In genomic region chr1:240254778-240255291, GRCh38 we compare ENCODE assay signal across 22 cellular contexts.
"Had no signal": no experiment of that assay in that cellular context is flagged by ENCODE, and none has a peak within 500 bp of the region (broad histone marks: within the 10 kb centered on the region; RNA-seq: fewer than 3 reads in every experiment).

No MANE protein-coding gene starts in this region.

- H2AFZ ChIP-seq: parathyroid adenoma had no signal

- ATAC-seq: activated T-cell treated with anti-CD3 and anti-CD28 coated beads, Interleukin-2, amount 50 U/mL, for 72 hours; left ventricle myocardium superior; naive thymus-derived CD8-positive, alpha-beta T cell had no signal

- H3K36me3 ChIP-seq: cardiac muscle cell, colonic mucosa, neutrophil, tibial artery, uterus had no signal

- H3K27me3 ChIP-seq: cardiac muscle cell, colonic mucosa, neutrophil, tibial artery, uterus had no signal

- H3K4me1 Mint-ChIP-seq: memory B cell; naive thymus-derived CD8-positive, alpha-beta T cell had no signal

- H3K9me3 ChIP-seq: colonic mucosa, neutrophil, uterus had no signal

- H3K79me2 ChIP-seq: parathyroid adenoma had no signal

- H3K27me3 Mint-ChIP-seq: activated naive CD8-positive, alpha-beta T cell; memory B cell had no signal

- H3K27ac Mint-ChIP-seq: activated naive CD8-positive, alpha-beta T cell; activated T-cell treated with anti-CD3 and anti-CD28 coated beads, Interleukin-2, amount 50 U/mL, for 72 hours; memory B cell; naive thymus-derived CD8-positive, alpha-beta T cell; T-helper 2 cell treated with Interferon-gamma antibody and Interleukin-4, amounts not matched to agents 5 μg/mL and 100 μg/mL, for 36 hours had no signal

- DNase-seq: activated CD4-positive, alpha-beta T cell treated with anti-CD3 and anti-CD28 coated beads, Interleukin-2, amount 50 U/mL, for 1 hour; activated CD8-positive, alpha-beta memory T cell treated with anti-CD3 and anti-CD28 coated beads, Interleukin-2, amount 50 U/mL, for 48 hours; activated gamma-delta T cell; activated T-cell treated with anti-CD3 and anti-CD28 coated beads, Interleukin-2, amount 50 U/mL, for 72 hours; amniotic stem cell; colonic mucosa; erythroblast; foreskin melanocyte; glutamatergic neuron; hippocampal formation; left ventricle myocardium superior; naive thymus-derived CD8-positive, alpha-beta T cell; stimulated activated naive CD4-positive, alpha-beta T cell treated with Interleukin-2 at 50 U/mL for 16 hours; tibial artery; uterus had no signal

- H3K27ac ChIP-seq: cardiac muscle cell, colonic mucosa, neutrophil, parathyroid adenoma, SK-N-MC, tibial artery, uterus had no signal

- H3K4me1 ChIP-seq: colonic mucosa, parathyroid adenoma, tibial artery, uterus had no signal

- H3K4me3 ChIP-seq: cardiac muscle cell, colonic mucosa, SK-N-MC, tibial artery, uterus had no signal

- H3K9ac ChIP-seq: parathyroid adenoma had no signal

- H3K4me3 Mint-ChIP-seq: activated naive CD8-positive, alpha-beta T cell; activated T-cell treated with anti-CD3 and anti-CD28 coated beads, Interleukin-2, amount 50 U/mL, for 72 hours; memory B cell; naive thymus-derived CD8-positive, alpha-beta T cell; T-helper 2 cell treated with Interferon-gamma antibody and Interleukin-4, amounts not matched to agents 5 μg/mL and 100 μg/mL, for 36 hours had no signal

- H3K36me3 Mint-ChIP-seq: activated naive CD8-positive, alpha-beta T cell had no signal
